ENCODE assay signal across 8 cellular contexts in genomic region chr14:68137704-68138619, GRCh38.
DNase-seq lines count a peak whose midpoint lies in the region; ATAC-seq and TF ChIP-seq lines count a peak whose summit lies in the region.

No MANE protein-coding gene starts in this region.

- DNase-seq in ACHN, result peak; percentile 98
- peak; percentile 97 for DNase-seq in H4 (ENCODE audit: low spot score)
- DNase-seq in SK-N-SH, result peak; percentile 5
- peak; percentile 91 for DNase-seq in fibroblast of villous mesenchyme (ENCODE audit: low read depth)
- DNase-seq in omental fat pad (ENCODE audit: low spot score), result no peak
- DNase-seq in SK-N-DZ (ENCODE audit: low spot score), result no peak

- POLR2A ChIA-PET in SK-N-SH (lab: Yijun Ruan, JAX), result no interaction called here

- H3K4me3 ChIP-seq in SK-N-SH (ENCODE audit: low read depth in 2 of 2, low read length in 1 of 2) (no peak overlapping the region), fibroblast of villous mesenchyme (ENCODE audit: low read depth, low read length) (no peak overlapping the region)

- H3K36me3 ChIP-seq in SK-N-SH (replicated peaks in 1 of 2; ENCODE audit: control insufficient read depth in 1 of 2, insufficient read depth in 2 of 2, low read length in 1 of 2), result no peaks in the 10 kb centered on the region

- in situ Hi-C loops in ACHN (cut with HindIII; ENCODE audit: low pct_ligation_motif_present, low pct_unique_long_range_greater_than_20kb, low sequenced_read_pairs), result loop anchor here (25.0 kb wide), 1 partner anchor 201 kb away; no protein-coding TSS in a partner anchor

- H4K20me1 ChIP-seq in SK-N-SH (ENCODE audit: insufficient read depth), result no peaks in the 10 kb centered on the region

- TF ChIP-seq RAD21 in SK-N-SH (IDR thresholded peaks at IDR 0.05; ENCODE audit: low read length), result no peak

- TF ChIP-seq EP300 in SK-N-SH (IDR thresholded peaks at IDR 0.05; ENCODE audit: borderline replicate concordance in 1 of 2, low read depth in 1 of 2, low read length in 1 of 2), result peak in 1 of 2 experiments; percentile 89; a peak in 2 of 4 replicates

- ATAC-seq in omental fat pad (ENCODE audit: low FRiP score) (peak; percentile 77), GM18909 (IDR thresholded peaks at IDR 0.05; ENCODE audit: poor library complexity, unreplicated experiment) (no peak), HG03460 (IDR thresholded peaks at IDR 0.05; ENCODE audit: unreplicated experiment) (no peak)

- H3K4me2 ChIP-seq in SK-N-SH, result peak overlapping the region; percentile 50

- TF ChIP-seq CTCF in SK-N-SH (IDR thresholded peaks at IDR 0.05) (no peak), fibroblast of villous mesenchyme (IDR thresholded peaks at IDR 0.05; ENCODE audit: insufficient read depth, low read depth, low read length) (no peak), omental fat pad (IDR thresholded peaks at IDR 0.05) (no peak)

- H3K27ac ChIP-seq in SK-N-SH (ENCODE audit: low read depth in 2 of 2, low read length in 1 of 2), result peak overlapping the region; percentile 95 to 100

- H3K27me3 ChIP-seq in SK-N-SH (ENCODE audit: insufficient read depth), result no peaks in the 10 kb centered on the region

- CTCF ChIA-PET in SK-N-SH (lab: Yijun Ruan, JAX), result no interaction called here

- WGBS in SK-N-SH (ENCODE audit: low lambda C conversion rate), result 27% methylated on average over 3 of the region's 3 CpGs

- H3K9ac ChIP-seq in SK-N-SH, result peak overlapping the region; percentile 89

- no peaks in the 10 kb centered on the region for H3K79me2 ChIP-seq in SK-N-SH (ENCODE audit: insufficient read depth)

- H3F3A ChIP-seq in SK-N-SH (replicated peaks; ENCODE audit: insufficient read depth), result peaks cover 43% of the 10 kb centered on the region

- H3K9me2 ChIP-seq in SK-N-SH, result no peaks in the 10 kb centered on the region

- H2AFZ ChIP-seq in SK-N-SH (ENCODE audit: low read depth), result 0 out of 2 replicates have a peak overlapping the region, but pooled peaks have one; percentile 11

- H3K9me3 ChIP-seq in SK-N-SH, result no peaks in the 10 kb centered on the region

- peaks cover 14 to 63% of the 10 kb centered on the region in 2 experiments for H3K4me1 ChIP-seq in SK-N-SH (ENCODE audit: control insufficient read depth in 1 of 2, insufficient read depth in 2 of 2, low read depth in 1 of 2, low read length in 1 of 2)

TF ChIP-seq in SK-N-SH, 30 proteins besides CTCF, POLR2A, EP300 and RAD21:
- 0 out of 2 replicates have a peak, but pooled peaks have one; percentile 29 for TF ChIP-seq REST (IDR thresholded peaks at IDR 0.05; ENCODE audit: low read depth, low read length)
- TF ChIP-seq USF1 (IDR thresholded peaks at IDR 0.05; ENCODE audit: borderline replicate concordance, low read depth), result no peak
- no peak for TF ChIP-seq MXI1 (IDR thresholded peaks at IDR 0.05; ENCODE audit: low read depth, low read length)
- TF ChIP-seq TEAD4 (IDR thresholded peaks at IDR 0.05; ENCODE audit: borderline replicate concordance, insufficient read depth), result peak; percentile 74; the same call in 1 of the 2 replicates
- TF ChIP-seq YY1 (IDR thresholded peaks at IDR 0.05; ENCODE audit: low read depth), result 0 out of 2 replicates have a peak, but pooled peaks have one; percentile 47
- TF ChIP-seq NFIC (IDR thresholded peaks at IDR 0.05; ENCODE audit: borderline replicate concordance), result peak; percentile 62; the same call in 1 of the 2 replicates
- TF ChIP-seq TAF1 (IDR thresholded peaks at IDR 0.05; ENCODE audit: borderline replicate concordance, low read depth, low read length), result peak; percentile 36; the same call in 1 of the 2 replicates
- TF ChIP-seq SIN3A (IDR thresholded peaks at IDR 0.05; ENCODE audit: borderline replicate concordance, low read depth, low read length), result no peak
- peak; percentile 91 for TF ChIP-seq PBX3 (IDR thresholded peaks at IDR 0.05)
- no peak for TF ChIP-seq NRF1 (IDR thresholded peaks at IDR 0.05; ENCODE audit: low read depth, low read length)
- TF ChIP-seq POLR2AphosphoS5 (IDR thresholded peaks at IDR 0.05; ENCODE audit: low read depth, low read length), result peak; percentile 41; the same call in 1 of the 2 replicates
- TF ChIP-seq GATA2 (CRISPR knock-in tag; IDR thresholded peaks at IDR 0.05), result no peak
- TF ChIP-seq CHD2 (IDR thresholded peaks at IDR 0.05; ENCODE audit: low read length, partially characterized antibody), result no peak
- TF ChIP-seq MAX (IDR thresholded peaks at IDR 0.05; ENCODE audit: low read depth), result peak; percentile 25; the same call in 1 of the 2 replicates
- TF ChIP-seq RCOR1 (IDR thresholded peaks at IDR 0.05; ENCODE audit: low read length), result no peak
- TF ChIP-seq IRF3 (IDR thresholded peaks at IDR 0.05; ENCODE audit: low read depth, low read length), result no peak
- TF ChIP-seq RFX5 (IDR thresholded peaks at IDR 0.05; ENCODE audit: low read length), result no peak
- peak; percentile 83 for TF ChIP-seq TCF12 (IDR thresholded peaks at IDR 0.05)
- peak; percentile 60; the same call in 1 of the 2 replicates for TF ChIP-seq RXRA (IDR thresholded peaks at IDR 0.05; ENCODE audit: borderline replicate concordance, low read depth)
- peak; percentile 81 for TF ChIP-seq JUND (IDR thresholded peaks at IDR 0.05)
- TF ChIP-seq SMC3 (IDR thresholded peaks at IDR 0.05; ENCODE audit: low read depth, low read length), result no peak
- TF ChIP-seq FOSL2 (IDR thresholded peaks at IDR 0.05; ENCODE audit: borderline replicate concordance, low read depth), result peak; percentile 79; the same call in 1 of the 2 replicates
- TF ChIP-seq ELF1 (IDR thresholded peaks at IDR 0.05), result no peak; the same call in 1 of the 2 replicates
- no peak for TF ChIP-seq GABPA (IDR thresholded peaks at IDR 0.05; ENCODE audit: low read depth)

Comparison
In these comparisons a context has a peak if more than half of its experiments do, and no peak if none do; other contexts are left out.
1. DNase-seq: peak in ACHN (single experiment), H4 (single experiment), SK-N-SH (single experiment) and fibroblast of villous mesenchyme (single experiment); none in omental fat pad (single experiment) and SK-N-DZ (single experiment).